In the genomic region with DNA sequence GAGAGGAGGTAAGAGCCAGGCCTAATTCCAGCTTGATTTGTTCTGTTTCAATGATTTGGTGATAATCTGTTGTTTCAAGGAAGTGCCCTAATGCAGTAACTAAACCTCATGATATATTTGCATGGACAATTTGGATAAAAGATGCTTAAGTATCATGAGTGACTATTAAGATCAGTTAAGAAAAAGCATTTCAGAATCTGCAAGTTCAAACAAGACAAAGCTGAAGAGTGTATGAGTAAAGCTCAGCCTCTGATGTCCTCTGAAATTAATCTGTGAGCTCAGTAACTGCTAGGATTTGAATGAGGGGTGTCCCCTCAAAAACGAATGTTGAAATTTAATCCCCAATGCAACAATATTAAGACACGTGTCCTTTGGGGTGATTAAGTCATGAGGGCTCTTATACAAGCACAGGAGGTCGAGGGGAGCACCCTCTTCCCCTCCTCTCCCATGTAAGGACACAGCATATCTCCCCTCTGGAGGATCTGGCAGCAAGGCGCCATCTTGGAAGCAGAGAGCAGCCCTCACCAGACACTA, we compare ENCODE assay signal across 23 cellular contexts.
"Had no signal": no experiment of that assay in that cellular context is flagged by ENCODE, and none has a peak within 500 bp of the region (broad histone marks: within the 10 kb centered on the region; RNA-seq: fewer than 3 reads in every experiment).

No MANE protein-coding gene starts in this region.

- FAIRE-seq: HTR-8/SVneo had no signal

- H2AFZ ChIP-seq: PC-9 had no signal

- H3K27ac Mint-ChIP-seq: T-cell had no signal

- H3K4me3 ChIP-seq: PC-9, Peyer's patch had no signal

- H3K4me1 ChIP-seq: Peyer's patch had no signal

- H3K36me3 Mint-ChIP-seq: T-cell had no signal

- H3K4me1 Mint-ChIP-seq: T-cell had no signal

- H3K27ac ChIP-seq: HL-60, PC-9, Peyer's patch had no signal

- H3K4me3 Mint-ChIP-seq: T-cell had no signal

- DNase-seq: KBM-7, MM.1S, NCI-H1092 treated with DMSO at 0.1 percent for 48 hours, NCI-H1417, NCI-H1436 treated with DMSO at 0.1 percent for 48 hours, NCI-H1694, NCI-H187 treated with DMSO at 0.1 percent for 48 hours, NCI-H2029 treated with DMSO at 0.1 percent for 48 hours, NCI-H2171, NCI-H226, NCI-H446, NCI-H510A, NCI-H524 treated with DMSO at 0.1 percent for 48 hours, NCI-H69, NCI-H774, OCI-M1, PC-9, Peyer's patch, SK-N-SH, SW 1271, T-cell had no signal

- H3K36me3 ChIP-seq: Peyer's patch had no signal

- H3K9ac ChIP-seq: SK-N-SH had no signal

- H3K9me3 ChIP-seq: Peyer's patch, SK-N-SH had no signal

- H3K4me2 ChIP-seq: PC-9, SK-N-SH had no signal

- H3K27me3 Mint-ChIP-seq: T-cell had no signal

- H3K27me3 ChIP-seq: Peyer's patch had no signal
